18 cellular contexts compared by ENCODE assay signal in genomic region chr2:39718483-39718882, GRCh38. TPM values are rescaled to one million over a fixed set of nuclear protein-coding genes. Genes with fewer than 3 reads are reported as not detected.
"Had no signal": no experiment of that assay in that cellular context is flagged by ENCODE, and none has a peak within 500 bp of the region (broad histone marks: within the 10 kb centered on the region; RNA-seq: fewer than 3 reads in every experiment).

No MANE protein-coding gene starts in this region.

- H3K27me3 ChIP-seq: brain microvascular endothelial cell, suprapubic skin had no signal

- H3K27ac ChIP-seq: brain microvascular endothelial cell, psoas muscle, suprapubic skin had no signal

- H3K4me1 ChIP-seq: suprapubic skin had no signal

- DNase-seq: activated CD4-positive, alpha-beta T cell treated with anti-CD3 and anti-CD28 coated beads for 1 hour; activated CD4-positive, alpha-beta T cell treated with anti-CD3 and anti-CD28 coated beads, Interleukin-2, amount 50 U/mL, for 48 hours; activated effector memory CD4-positive, alpha-beta T cell treated with anti-CD3 and anti-CD28 coated beads, Interleukin-2, amount 50 U/mL, for 16 hours; activated naive CD8-positive, alpha-beta T cell treated with anti-CD3 and anti-CD28 coated beads, Interleukin-2, amount 10 ng/mL, durations not matched to agents 7 days and 5 days; activated T-cell treated with anti-CD3 and anti-CD28 coated beads, Interleukin-2, amount 50 U/mL, for 4 hours; brain microvascular endothelial cell; dorsolateral prefrontal cortex; glutamatergic neuron; immature natural killer cell; mammary epithelial cell; natural killer cell; psoas muscle; stimulated activated CD4-positive, alpha-beta T cell treated with anti-CD3 and anti-CD28 coated beads, Interleukin-12 subunit alpha, Interleukin-12 subunit beta, amount 100 ng/mL, for 4 hours; stimulated activated CD4-positive, alpha-beta T cell treated with anti-CD3 and anti-CD28 coated beads, Interleukin-2, amount 100 ng/mL, for 48 hours; stimulated activated naive CD8-positive, alpha-beta T cell treated with anti-CD3 and anti-CD28 coated beads, Interleukin-15, Interleukin-2, amounts not matched to agents 100 U/mL and 50 U/mL, for 24 hours had no signal

- H3K36me3 ChIP-seq: brain microvascular endothelial cell, suprapubic skin had no signal

- ATAC-seq: activated T-cell treated with anti-CD3 and anti-CD28 coated beads, Interleukin-2, amount 50 U/mL, for 4 hours; left lobe of liver; natural killer cell; sciatic nerve; stimulated activated naive CD8-positive, alpha-beta T cell treated with anti-CD3 and anti-CD28 coated beads, Interleukin-15, Interleukin-2, amounts not matched to agents 100 U/mL and 50 U/mL, for 24 hours had no signal

- H3K4me3 ChIP-seq: dorsolateral prefrontal cortex, psoas muscle, suprapubic skin had no signal

- H3K9me3 ChIP-seq: psoas muscle, suprapubic skin had no signal

RNA-seq across cellular contexts. Expression of gene TMEM178A, which starts 52.8 kb away (rescaled TPM):
- total RNA-seq: activated T-cell treated with anti-CD3 and anti-CD28 coated beads, Interleukin-2, amount 50 U/mL, for 4 hours had no signal
- polyA plus RNA-seq: immature natural killer cell had no signal
